In the genomic region with DNA sequence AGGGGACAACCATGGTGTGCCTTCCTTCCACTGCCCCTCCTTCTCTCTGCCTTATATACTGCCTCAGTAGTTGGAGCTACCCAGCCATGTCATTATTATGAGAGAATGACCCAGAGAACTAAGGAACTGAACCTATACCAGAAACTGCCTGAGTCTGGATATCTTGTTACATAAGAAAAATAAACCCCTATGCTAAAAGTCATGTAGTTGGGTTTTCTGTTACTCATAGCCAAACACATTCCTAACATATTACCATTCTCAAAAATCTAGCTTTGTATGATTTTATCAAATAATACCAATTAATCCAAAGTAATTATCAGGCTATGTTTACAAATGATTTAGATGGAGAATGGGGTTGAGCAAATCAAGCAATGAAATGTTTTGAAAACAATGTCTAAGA, we compare ENCODE assay signal across 15 cellular contexts.
"Had no signal": no experiment of that assay in that cellular context is flagged by ENCODE, and none has a peak within 500 bp of the region (broad histone marks: within the 10 kb centered on the region; RNA-seq: fewer than 3 reads in every experiment).

No MANE protein-coding gene starts in this region.

- H3K4me3 ChIP-seq: thoracic aorta had no signal

- H3K9me3 ChIP-seq: thoracic aorta had no signal

- H3K9me3 Mint-ChIP-seq: activated naive CD4-positive, alpha-beta T cell treated with anti-CD3 and anti-CD28 coated beads, Interleukin-2, amount 50 U/mL, for 72 hours; activated T-cell treated with anti-CD3 and anti-CD28 coated beads, Interleukin-2, amount 50 U/mL, for 4 hours; nephron; stimulated activated naive CD8-positive, alpha-beta T cell treated with anti-CD3 and anti-CD28 coated beads, Interleukin-15, amount 100 ng/mL, for 72 hours had no signal

- H3K36me3 ChIP-seq: thoracic aorta had no signal

- H3K27ac Mint-ChIP-seq: activated naive CD4-positive, alpha-beta T cell treated with anti-CD3 and anti-CD28 coated beads, Interleukin-2, amount 50 U/mL, for 72 hours had no signal

- H3K27me3 Mint-ChIP-seq: stimulated activated naive CD8-positive, alpha-beta T cell treated with anti-CD3 and anti-CD28 coated beads, Interleukin-15, amount 100 ng/mL, for 72 hours had no signal

- H3K27ac ChIP-seq: thoracic aorta had no signal

- H3K36me3 Mint-ChIP-seq: activated naive CD4-positive, alpha-beta T cell treated with anti-CD3 and anti-CD28 coated beads, Interleukin-2, amount 50 U/mL, for 72 hours had no signal

- H3K4me3 Mint-ChIP-seq: activated T-cell treated with anti-CD3 and anti-CD28 coated beads, Interleukin-2, amount 50 U/mL, for 4 hours; nephron; stimulated activated naive CD8-positive, alpha-beta T cell treated with anti-CD3 and anti-CD28 coated beads, Interleukin-15, amount 100 ng/mL, for 72 hours had no signal

- DNase-seq: activated CD4-positive, alpha-beta T cell treated with anti-CD3 and anti-CD28 coated beads, Interleukin-2, amount 50 U/mL, for 48 hours; activated CD4-positive, CD25-positive, alpha-beta regulatory T cell treated with anti-CD3 and anti-CD28 coated beads, Interleukin-2, amount 50 U/mL, for 72 hours; activated effector memory CD4-positive, alpha-beta T cell treated with anti-CD3 and anti-CD28 coated beads, Interleukin-2, amount 50 U/mL, for 16 hours; activated T-cell treated with anti-CD3 and anti-CD28 coated beads, Interleukin-2, amount 50 U/mL, for 4 hours; effector CD4-positive, alpha-beta T cell; islet precursor cell; mesenchymal stem cell; occipital lobe; stimulated activated CD4-positive, alpha-beta T cell treated with anti-CD3 and anti-CD28 coated beads, Interleukin-15, amount 100 ng/mL, for 24 hours; stimulated activated CD4-positive, alpha-beta T cell treated with anti-CD3 and anti-CD28 coated beads, Interleukin-4, amount 100 ng/mL, for 4 hours; stimulated activated naive CD8-positive, alpha-beta T cell treated with anti-CD3 and anti-CD28 coated beads, Interleukin-15, amount 100 ng/mL, for 72 hours; T-helper 9 cell had no signal
